ENCODE assay signal across 17 cellular contexts in the genomic region with DNA sequence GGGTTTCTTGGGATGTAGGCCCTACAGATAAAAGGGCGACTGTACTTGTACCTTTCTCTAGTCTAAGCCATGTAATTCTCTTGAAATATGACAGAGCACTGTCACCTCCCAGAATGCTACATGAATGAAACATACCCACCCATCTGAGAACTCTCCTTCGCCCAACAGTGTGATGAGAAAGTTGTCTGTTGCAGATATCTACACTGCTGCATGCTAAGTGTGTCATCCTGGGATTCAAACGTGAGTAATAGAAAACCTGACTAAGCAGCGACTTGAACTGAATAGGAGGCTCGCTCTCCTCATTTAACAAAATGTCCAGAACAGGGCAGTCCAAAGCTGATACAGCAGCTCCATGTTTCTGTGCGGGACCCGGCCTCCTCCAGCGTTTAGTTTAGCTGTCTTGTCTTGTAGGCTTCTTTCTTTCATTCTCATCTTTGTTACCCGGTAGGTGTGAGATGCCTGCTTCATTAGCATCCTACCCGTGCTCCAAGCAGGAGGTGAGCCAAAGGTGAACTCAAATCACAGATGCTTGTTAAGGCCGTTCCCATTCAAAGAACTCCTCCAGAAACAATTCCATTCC.
DNase-seq lines count a peak whose midpoint lies in the region; TF ChIP-seq lines count a peak whose summit lies in the region.
"Had no signal": no experiment of that assay in that cellular context is flagged by ENCODE, and none has a peak within 500 bp of the region (broad histone marks: within the 10 kb centered on the region; RNA-seq: fewer than 3 reads in every experiment).

No MANE protein-coding gene starts in this region.

- peaks cover 17% of the 10 kb centered on the region for H3K36me3 Mint-ChIP-seq in T-helper 1 cell treated with Interleukin-12 subunit alpha and Interleukin-12 subunit beta and Interleukin-4 antibody, amounts not matched to agents 30 μg/mL and 1 μg/mL, for 36 hours (ENCODE audit: low read depth)
- peaks cover 1% of the 10 kb centered on the region for H3K36me3 Mint-ChIP-seq in progenitor cell of endocrine pancreas (ENCODE audit: insufficient read depth)

- no peak overlapping the region for H3K4me3 ChIP-seq in fibroblast of mammary gland (ENCODE audit: control insufficient read depth, low read depth, low read length)
- H3K4me3 ChIP-seq: BLaER1, cardiac muscle cell, PC-9, psoas muscle, upper lobe of left lung had no signal

- peak overlapping the region; percentile 26 for H3K27ac Mint-ChIP-seq in T-helper 1 cell treated with Interleukin-12 subunit alpha and Interleukin-12 subunit beta and Interleukin-4 antibody, amounts not matched to agents 30 μg/mL and 1 μg/mL, for 36 hours
- H3K27ac Mint-ChIP-seq in progenitor cell of endocrine pancreas, result no peak overlapping the region

- H3K9me3 Mint-ChIP-seq in T-helper 1 cell treated with Interleukin-12 subunit alpha and Interleukin-12 subunit beta and Interleukin-4 antibody, amounts not matched to agents 30 μg/mL and 1 μg/mL, for 36 hours, result peaks cover 3% of the 10 kb centered on the region
- H3K9me3 Mint-ChIP-seq in progenitor cell of endocrine pancreas (ENCODE audit: low read depth), result no peaks in the 10 kb centered on the region
- H3K9me3 Mint-ChIP-seq: naive thymus-derived CD4-positive, alpha-beta T cell had no signal

- TF ChIP-seq CTCF in fibroblast of mammary gland (conservative IDR thresholded peaks at IDR 0.05; ENCODE audit: control insufficient read depth, insufficient read depth, low read depth, low read length), result no peak
- no peak for TF ChIP-seq CTCF in progenitor cell of endocrine pancreas (IDR thresholded peaks at IDR 0.05; ENCODE audit: unreplicated experiment)

- DNase-seq in stimulated activated CD4-positive, alpha-beta T cell treated with anti-CD3 and anti-CD28 coated beads, Interleukin-12 subunit alpha, Interleukin-12 subunit beta, amount 100 ng/mL, for 48 hours (ENCODE audit: low read depth in 2 of 3, low spot score in 1 of 3), result peak in 2 of 3 donors; percentile 23 to 32
- no peak for DNase-seq in stimulated activated CD4-positive, alpha-beta T cell treated with anti-CD3 and anti-CD28 coated beads, Interleukin-4, amount 100 ng/mL, for 1 hour
- DNase-seq in fibroblast of mammary gland (ENCODE audit: low read depth) (peak; percentile 82), amygdala (lab: John Stamatoyannopoulos, UW) (no peak), NOMO-1 treated with dmso at 0.1 percent for 144 hours (lab: John Stamatoyannopoulos, UW; ENCODE audit: unreplicated experiment) (no peak), progenitor cell of endocrine pancreas (ENCODE audit: low spot score, unreplicated experiment) (no peak)
- DNase-seq: effector memory CD4-positive, alpha-beta T cell; foreskin melanocyte; naive thymus-derived CD4-positive, alpha-beta T cell; NCI-H1694; NCI-H510A treated with DMSO at 0.1 percent for 48 hours; PC-9; psoas muscle; upper lobe of left lung had no signal

- no peak overlapping the region for H3K4me3 Mint-ChIP-seq in T-helper 1 cell treated with Interleukin-12 subunit alpha and Interleukin-12 subunit beta and Interleukin-4 antibody, amounts not matched to agents 30 μg/mL and 1 μg/mL, for 36 hours
- H3K4me3 Mint-ChIP-seq in progenitor cell of endocrine pancreas (ENCODE audit: low read depth), result no peak overlapping the region
- H3K4me3 Mint-ChIP-seq: naive thymus-derived CD4-positive, alpha-beta T cell had no signal

- no peaks in the 10 kb centered on the region for H3K27me3 Mint-ChIP-seq in T-helper 1 cell treated with Interleukin-12 subunit alpha and Interleukin-12 subunit beta and Interleukin-4 antibody, amounts not matched to agents 30 μg/mL and 1 μg/mL, for 36 hours (ENCODE audit: low read depth)
- no peaks in the 10 kb centered on the region for H3K27me3 Mint-ChIP-seq in progenitor cell of endocrine pancreas
- H3K27me3 Mint-ChIP-seq: naive thymus-derived CD4-positive, alpha-beta T cell had no signal

- peaks cover 51% of the 10 kb centered on the region for H3K4me1 Mint-ChIP-seq in T-helper 1 cell treated with Interleukin-12 subunit alpha and Interleukin-12 subunit beta and Interleukin-4 antibody, amounts not matched to agents 30 μg/mL and 1 μg/mL, for 36 hours (ENCODE audit: low read depth)
- H3K4me1 Mint-ChIP-seq in progenitor cell of endocrine pancreas (ENCODE audit: low read depth), result no peaks in the 10 kb centered on the region

Comparison
In these comparisons a context has a peak if more than half of its experiments do, and no peak if none do; other contexts are left out.
1. DNase-seq: peak in stimulated activated CD4-positive, alpha-beta T cell treated with anti-CD3 and anti-CD28 coated beads, Interleukin-12 subunit alpha, Interleukin-12 subunit beta, amount 100 ng/mL, for 48 hours (2 of 3) and fibroblast of mammary gland (single experiment); none in stimulated activated CD4-positive, alpha-beta T cell treated with anti-CD3 and anti-CD28 coated beads, Interleukin-4, amount 100 ng/mL, for 1 hour (single experiment), amygdala (0 of 56), NOMO-1 treated with dmso at 0.1 percent for 144 hours (single experiment) and progenitor cell of endocrine pancreas (single experiment).